Comparison of ENCODE assay signal across 18 cellular contexts in the genomic region with DNA sequence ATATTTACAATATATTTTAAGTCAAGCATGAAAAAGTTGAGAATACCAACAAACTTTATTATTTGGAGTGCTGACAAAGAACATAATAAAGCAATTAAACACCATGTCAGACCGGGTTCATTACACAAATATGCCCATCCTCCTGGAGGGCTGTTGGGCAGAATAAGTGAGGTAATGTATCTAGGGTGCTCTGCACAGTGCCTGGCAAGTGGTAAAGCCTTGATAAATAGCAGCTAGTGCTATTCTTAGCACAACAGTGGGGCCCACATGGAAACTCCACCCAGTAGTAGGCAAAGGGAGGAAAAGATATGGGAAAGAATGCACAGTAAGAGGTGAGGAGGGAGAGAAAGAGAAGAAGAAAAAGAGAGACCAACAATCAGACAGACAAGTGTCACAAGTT.
"Had no signal": no experiment of that assay in that cellular context is flagged by ENCODE, and none has a peak within 500 bp of the region (broad histone marks: within the 10 kb centered on the region; RNA-seq: fewer than 3 reads in every experiment).

No MANE protein-coding gene starts in this region.

- H3K4me3 ChIP-seq: breast epithelium, colonic mucosa, gastroesophageal sphincter, pancreas, psoas muscle, spleen, tibial nerve had no signal

- H3K36me3 ChIP-seq: breast epithelium, colonic mucosa, gastroesophageal sphincter, pancreas, tibial nerve had no signal

- H3K27me3 ChIP-seq: breast epithelium, colonic mucosa, gastroesophageal sphincter, pancreas, spleen, tibial nerve had no signal

- H3K4me1 ChIP-seq: breast epithelium, colonic mucosa, pancreas, psoas muscle, tibial nerve had no signal

- H3K27ac ChIP-seq: breast epithelium, colonic mucosa, gastroesophageal sphincter, pancreas, psoas muscle, spleen, tibial nerve had no signal

- ATAC-seq: activated CD4-positive, alpha-beta T cell treated with anti-CD3 and anti-CD28 coated beads for 36 hours; activated CD8-positive, alpha-beta T cell treated with anti-CD3 and anti-CD28 coated beads, Interleukin-2, amount 10 ng/mL, durations not matched to agents 7 days and 5 days; gastroesophageal sphincter; naive thymus-derived CD4-positive, alpha-beta T cell; pancreas had no signal

- H3K9me3 ChIP-seq: breast epithelium, colonic mucosa, gastroesophageal sphincter, pancreas had no signal

- DNase-seq: activated B cell treated with CpG ODN at 0.5 μM for 24 hours; activated CD4-positive, alpha-beta T cell treated with anti-CD3 and anti-CD28 coated beads for 36 hours; activated CD8-positive, alpha-beta T cell treated with anti-CD3 and anti-CD28 coated beads, Interleukin-2, amount 10 ng/mL, durations not matched to agents 7 days and 5 days; activated effector memory CD4-positive, alpha-beta T cell treated with anti-CD3 and anti-CD28 coated beads, Interleukin-2, amount 50 U/mL, for 16 hours; activated naive CD4-positive, alpha-beta T cell treated with anti-CD3 and anti-CD28 coated beads, Interleukin-2, amount 10 ng/mL, durations not matched to agents 7 days and 5 days; cerebellar nuclear complex; colonic mucosa; effector CD8-positive, alpha-beta T cell; midbrain; naive thymus-derived CD4-positive, alpha-beta T cell; pancreas; psoas muscle; spleen; stimulated activated naive CD4-positive, alpha-beta T cell treated with Interleukin-2 at 50 U/mL for 16 hours; T-helper 9 cell had no signal
